8 cellular contexts compared by ENCODE assay signal in the genomic region with DNA sequence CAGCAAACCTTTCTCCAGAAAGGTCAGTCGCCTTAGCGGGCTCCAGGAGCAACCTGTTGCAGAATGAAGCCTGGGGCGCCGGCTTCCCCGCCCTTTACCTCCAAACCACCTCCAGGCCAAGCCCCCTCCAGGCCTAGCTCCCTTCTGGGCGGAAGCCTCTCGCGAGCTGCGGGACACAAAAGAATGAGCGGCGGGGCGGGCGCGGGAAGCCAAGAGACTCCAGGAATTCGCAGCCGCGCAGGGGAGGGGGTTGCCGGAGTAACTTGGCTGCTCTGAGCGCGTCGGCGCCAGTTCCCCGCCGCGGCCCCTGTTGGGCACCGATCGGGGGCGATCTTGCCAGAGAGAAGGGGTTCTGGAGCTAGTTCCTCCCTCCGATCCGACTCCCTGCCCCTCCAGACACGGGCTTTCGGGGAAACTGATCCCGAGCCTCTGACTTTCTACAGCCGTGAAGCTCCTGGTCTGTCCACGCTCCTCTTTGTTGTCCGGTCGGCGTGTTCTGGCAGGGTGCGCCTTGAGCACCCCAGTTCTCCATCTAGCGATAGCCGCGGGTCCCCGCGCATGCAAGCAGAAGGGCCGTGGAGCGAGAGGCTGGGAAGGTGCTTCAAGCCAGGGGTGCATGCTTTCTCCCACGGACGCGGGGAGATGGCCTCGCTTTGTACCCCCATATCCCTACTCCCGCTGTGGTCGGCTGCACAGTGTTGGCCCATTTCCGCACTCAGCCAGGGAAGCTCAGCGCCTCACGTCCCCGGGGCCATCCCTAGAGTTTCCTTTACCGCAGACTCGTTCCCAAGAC. TPM values are rescaled to one million over a fixed set of nuclear protein-coding genes. Genes with fewer than 3 reads are reported as not detected.
DNase-seq lines count a peak whose midpoint lies in the region; ATAC-seq, FAIRE-seq and TF ChIP-seq lines count a peak whose summit lies in the region.

No MANE protein-coding gene starts in this region.

- no peak for TF ChIP-seq RAD21 in Ishikawa (IDR thresholded peaks at IDR 0.05; ENCODE audit: low read depth)

- H3K9me3 ChIP-seq in keratinocyte (ENCODE audit: control insufficient read depth, low read depth, low read length) (no peaks in the 10 kb centered on the region), spleen (peaks cover 0 to 9% (median 0%) of the 10 kb centered on the region in 8 donors)

- H3K36me3 ChIP-seq in brain microvascular endothelial cell (replicated peaks), result no peaks in the 10 kb centered on the region
- H3K36me3 ChIP-seq in keratinocyte (ENCODE audit: control insufficient read depth in 2 of 2, extremely low read depth in 1 of 2, insufficient read depth in 2 of 2, low read length in 2 of 2), result no peaks in the 10 kb centered on the region
- H3K36me3 ChIP-seq in spleen, result no peaks in the 10 kb centered on the region

- no peak for ATAC-seq in HG03135 (IDR thresholded peaks at IDR 0.05; ENCODE audit: unreplicated experiment)
- no peak for ATAC-seq in GM18498 (IDR thresholded peaks at IDR 0.05; ENCODE audit: unreplicated experiment)

- FAIRE-seq in keratinocyte (lab: Jason Lieb, UNC), result no peak

- no peak for TF ChIP-seq CTCF in brain microvascular endothelial cell (IDR thresholded peaks at IDR 0.05; ENCODE audit: low read depth, low read length, missing control alignments)
- TF ChIP-seq CTCF in keratinocyte (optimal IDR thresholded peaks at IDR 0.05 in 1 of 3, IDR thresholded peaks at IDR 0.05 in 1 of 3, conservative IDR thresholded peaks at IDR 0.05 in 1 of 3; ENCODE audit: extremely low read depth in 1 of 3, insufficient read depth in 2 of 3, low read length in 3 of 3), result no peak
- TF ChIP-seq CTCF in spleen (IDR thresholded peaks at IDR 0.05 in 8 of 11, conservative IDR thresholded peaks at IDR 0.05 in 3 of 11), result no peak

- no peak for TF ChIP-seq EP300 in Ishikawa (IDR thresholded peaks at IDR 0.05; ENCODE audit: borderline replicate concordance)

- peak overlapping the region; percentile 56 for H3K4me2 ChIP-seq in keratinocyte (ENCODE audit: control insufficient read depth, extremely low read depth, insufficient read depth, low read depth, low read length)

- H3K27me3 ChIP-seq in brain microvascular endothelial cell (replicated peaks) (peaks cover 45% of the 10 kb centered on the region), keratinocyte (ENCODE audit: control insufficient read depth, extremely low read depth, insufficient read depth, low read length) (peaks cover 61% of the 10 kb centered on the region), spleen (replicated peaks in 1 of 7) (peaks cover 0 to 84% (median 49%) of the 10 kb centered on the region in 7 donors)

- intact Hi-C loops in spleen (cut with DNase I; ENCODE audit: low total_unique reads), result no loop called here

- in situ Hi-C loops in brain microvascular endothelial cell (cut with HindIII; ENCODE audit: low pct_ligation_motif_present, low sequenced_read_pairs), result no loop called here

- no peaks in the 10 kb centered on the region for H3K9me1 ChIP-seq in keratinocyte (ENCODE audit: control insufficient read depth, extremely low read depth, insufficient read depth, low read length)

- H2AFZ ChIP-seq in keratinocyte (ENCODE audit: control insufficient read depth, low read length), result no peak overlapping the region

- H3K27ac ChIP-seq in brain microvascular endothelial cell, result no peak overlapping the region
- no peak overlapping the region for H3K27ac ChIP-seq in keratinocyte (ENCODE audit: control insufficient read depth, insufficient read depth, low read length)
- H3K27ac ChIP-seq in spleen, result no peak overlapping the region

- H3K4me3 ChIP-seq in brain microvascular endothelial cell (ENCODE audit: low read depth, low read length) (peak overlapping the region; percentile 33), keratinocyte (ENCODE audit: control insufficient read depth in 2 of 3, extremely low read depth in 1 of 3, insufficient read depth in 2 of 3, low read depth in 1 of 3, low read length in 3 of 3) (peak overlapping the region in 2 of 3 experiments; percentile 34 to 37), spleen (peak overlapping the region in 7 of 8 donors; percentile 32 to 66 (median 44))

- DNase-seq in Ammon's horn (ENCODE audit: low spot score), result peak; percentile 9
- DNase-seq in brain microvascular endothelial cell, result no peak
- no peak for DNase-seq in keratinocyte (ENCODE audit: low read depth, low spot score)
- DNase-seq in spleen, result peak; percentile 79
- no peak for DNase-seq in AG08396 (ENCODE audit: low spot score)

- H3K79me2 ChIP-seq in keratinocyte (ENCODE audit: control insufficient read depth, insufficient read depth, low read length), result no peaks in the 10 kb centered on the region

- dilution Hi-C loops in keratinocyte (cut with MboI; ENCODE audit: extremely low pct_ligation_motif_present, low sequenced_read_pairs), result no loop called here

- no peak for TF ChIP-seq POLR2A in spleen (IDR thresholded peaks at IDR 0.05)

- 1 to 3% (median 1%) methylated on average over 44 to 58 of the region's 58 CpGs for WGBS in spleen, 5 donors

- H3K4me1 ChIP-seq in keratinocyte (ENCODE audit: control insufficient read depth, extremely low read depth, insufficient read depth, low read length), result peaks cover 4% of the 10 kb centered on the region
- peaks cover 14 to 30% (median 22%) of the 10 kb centered on the region in 6 donors for H3K4me1 ChIP-seq in spleen

- no peaks in the 10 kb centered on the region for H4K20me1 ChIP-seq in keratinocyte (ENCODE audit: control insufficient read depth, extremely low read depth, insufficient read depth, low read length)

- no peak overlapping the region for H3K9ac ChIP-seq in keratinocyte (ENCODE audit: control insufficient read depth, extremely low read depth, insufficient read depth, low read length)

TF ChIP-seq in Ishikawa, 13 proteins besides CTCF, POLR2A, EP300 and RAD21:
- no peak for TF ChIP-seq YY1 (IDR thresholded peaks at IDR 0.05; ENCODE audit: low read depth)
- TF ChIP-seq TEAD4 (IDR thresholded peaks at IDR 0.05), result 0 out of 2 replicates have a peak, but pooled peaks have one; percentile 19
- TF ChIP-seq, protein P1, sequence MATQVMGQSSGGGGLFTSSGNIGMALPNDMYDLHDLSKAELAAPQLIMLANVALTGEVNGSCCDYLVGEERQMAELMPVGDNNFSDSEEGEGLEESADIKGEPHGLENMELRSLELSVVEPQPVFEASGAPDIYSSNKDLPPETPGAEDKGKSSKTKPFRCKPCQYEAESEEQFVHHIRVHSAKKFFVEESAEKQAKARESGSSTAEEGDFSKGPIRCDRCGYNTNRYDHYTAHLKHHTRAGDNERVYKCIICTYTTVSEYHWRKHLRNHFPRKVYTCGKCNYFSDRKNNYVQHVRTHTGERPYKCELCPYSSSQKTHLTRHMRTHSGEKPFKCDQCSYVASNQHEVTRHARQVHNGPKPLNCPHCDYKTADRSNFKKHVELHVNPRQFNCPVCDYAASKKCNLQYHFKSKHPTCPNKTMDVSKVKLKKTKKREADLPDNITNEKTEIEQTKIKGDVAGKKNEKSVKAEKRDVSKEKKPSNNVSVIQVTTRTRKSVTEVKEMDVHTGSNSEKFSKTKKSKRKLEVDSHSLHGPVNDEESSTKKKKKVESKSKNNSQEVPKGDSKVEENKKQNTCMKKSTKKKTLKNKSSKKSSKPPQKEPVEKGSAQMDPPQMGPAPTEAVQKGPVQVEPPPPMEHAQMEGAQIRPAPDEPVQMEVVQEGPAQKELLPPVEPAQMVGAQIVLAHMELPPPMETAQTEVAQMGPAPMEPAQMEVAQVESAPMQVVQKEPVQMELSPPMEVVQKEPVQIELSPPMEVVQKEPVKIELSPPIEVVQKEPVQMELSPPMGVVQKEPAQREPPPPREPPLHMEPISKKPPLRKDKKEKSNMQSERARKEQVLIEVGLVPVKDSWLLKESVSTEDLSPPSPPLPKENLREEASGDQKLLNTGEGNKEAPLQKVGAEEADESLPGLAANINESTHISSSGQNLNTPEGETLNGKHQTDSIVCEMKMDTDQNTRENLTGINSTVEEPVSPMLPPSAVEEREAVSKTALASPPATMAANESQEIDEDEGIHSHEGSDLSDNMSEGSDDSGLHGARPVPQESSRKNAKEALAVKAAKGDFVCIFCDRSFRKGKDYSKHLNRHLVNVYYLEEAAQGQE (IDR thresholded peaks at IDR 0.05; ENCODE audit: low read depth), result no peak

RNA-seq across cellular contexts. Expression of a gene that starts 1.2 kb away (rescaled TPM):
- polyA plus RNA-seq in keratinocyte (not detected in 3 replicates), spleen (under 1 TPM; 0.15 to 0.45 (median 0.20) TPM)
- polyA plus RNA-seq in keratinocyte (2011; ENCODE audit: low read depth), result not detected
- polyA plus RNA-seq in keratinocyte (2011; cell fraction: cytosol; rRNA removed), result not detected in 2 replicates
- polyA plus RNA-seq in keratinocyte (2011; cell fraction: nucleus; rRNA removed), result 0.06 TPM in 1 of 2 replicates, not detected in the other
- polyA plus RNA-seq in keratinocyte (2012; ENCODE audit: low replicate concordance), result 0.44 TPM in 1 of 2 replicates, not detected in the other
- not detected in 3 replicates for polyA minus RNA-seq in keratinocyte
- not detected for polyA minus RNA-seq in keratinocyte (2011; cell fraction: cytosol; rRNA and poly(A)+ RNA removed)
- not detected in 2 replicates for polyA minus RNA-seq in keratinocyte (2011; cell fraction: nucleus; rRNA and poly(A)+ RNA removed)
- 1 to 10 TPM in 5 of 7 donors, under 1 TPM in 2; 0.60 to 4.6 (median 1.1) TPM for total RNA-seq in spleen

Comparison
In these comparisons a context has a peak if more than half of its experiments do, and no peak if none do; other contexts are left out.
1. DNase-seq: peak in Ammon's horn (single experiment) and spleen (single experiment); none in brain microvascular endothelial cell (single experiment), keratinocyte (single experiment) and AG08396 (single experiment).
2. Peak in every context shown above with its lines, with median percentiles within 50 percentile points of each other: H3K4me3 ChIP-seq.